15 cellular contexts compared by ENCODE assay signal in the genomic region with DNA sequence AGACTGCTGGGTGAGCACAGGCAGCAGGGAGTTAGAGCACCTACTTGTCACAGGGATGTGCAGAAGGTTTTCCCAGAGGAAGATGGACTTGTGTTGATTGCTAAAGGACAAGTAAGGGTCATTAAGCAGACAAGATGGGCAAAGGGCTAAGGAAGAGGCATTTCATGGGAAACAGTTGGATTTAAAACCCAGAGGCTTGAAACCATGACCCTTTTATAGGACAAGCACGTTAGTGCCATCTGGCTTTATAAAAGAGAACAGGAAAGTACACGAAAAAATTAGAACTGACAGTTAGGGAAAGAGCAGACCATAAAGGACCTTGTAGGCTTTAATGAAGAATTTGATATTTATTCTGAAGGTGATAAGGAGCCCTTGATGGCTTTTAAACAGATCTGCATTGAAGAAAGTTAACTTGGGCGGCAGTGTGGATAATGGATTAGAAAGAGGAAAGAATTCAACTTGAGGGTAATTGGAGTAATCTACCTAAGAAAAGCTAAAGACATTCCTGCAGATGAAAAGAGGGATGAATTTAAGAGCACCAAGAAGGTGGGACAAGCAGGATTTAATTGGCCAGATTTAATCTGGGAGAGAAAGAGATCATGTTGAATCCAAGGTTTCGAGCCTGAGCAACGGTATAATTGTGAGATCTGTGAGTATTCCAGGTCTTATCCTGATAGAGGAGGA.
DNase-seq lines count a peak whose midpoint lies in the region; ATAC-seq and TF ChIP-seq lines count a peak whose summit lies in the region.
"Had no signal": no experiment of that assay in that cellular context is flagged by ENCODE, and none has a peak within 500 bp of the region (broad histone marks: within the 10 kb centered on the region; RNA-seq: fewer than 3 reads in every experiment).

No MANE protein-coding gene starts in this region.

- no peak overlapping the region for H3K4me3 ChIP-seq in adipocyte (ENCODE audit: low read length)
- no peak overlapping the region for H3K4me3 ChIP-seq in mesenchymal stem cell (ENCODE audit: insufficient read depth in 1 of 2, low read depth in 1 of 2, low read length in 2 of 2)
- H3K4me3 ChIP-seq: lower lobe of right lung had no signal

- DNase-seq in DMS53 (lab: John Stamatoyannopoulos, UW) (peak; percentile 35), DMS53 treated with DMSO at 0.1 percent for 48 hours (lab: John Stamatoyannopoulos, UW; ENCODE audit: unreplicated experiment) (no peak), H9 (no peak), adipocyte (ENCODE audit: low read depth) (peak; percentile 19), mesenchymal stem cell (peak; percentile 2)
- DNase-seq: 8988T; activated CD8-positive, alpha-beta memory T cell treated with anti-CD3 and anti-CD28 coated beads, Interleukin-2, amount 10 ng/mL, durations not matched to agents 7 days and 5 days; activated naive CD4-positive, alpha-beta T cell treated with Interleukin-2 at 50 U/mL for 16 hours; Calu3; hippocampal formation; lower lobe of right lung; NCI-H526 treated with DMSO at 0.1 percent for 48 hours had no signal

- no peak overlapping the region for H3K18ac ChIP-seq in H9 (ENCODE audit: insufficient read length, low read depth, low read length)
- H3K18ac ChIP-seq in mesenchymal stem cell (ENCODE audit: low read depth in 1 of 2, low read length in 2 of 2) = no peak overlapping the region

- H2BK12ac ChIP-seq in H9 (ENCODE audit: insufficient read length, low read depth, low read length) (no peak overlapping the region), mesenchymal stem cell (ENCODE audit: low read length in 2 of 2) (no peak overlapping the region)

- H3K4me2 ChIP-seq in H9 (ENCODE audit: insufficient read depth, insufficient read length, low read length) = no peak overlapping the region
- no peak overlapping the region for H3K4me2 ChIP-seq in mesenchymal stem cell (ENCODE audit: low read length, poor library complexity, severe bottlenecking)

- H4K8ac ChIP-seq in H9 (replicated peaks; ENCODE audit: insufficient read length, low read depth, low read length) (no peak overlapping the region), mesenchymal stem cell (ENCODE audit: low read length) (no peak overlapping the region)

- H4K91ac ChIP-seq in H9 (ENCODE audit: insufficient read length, low read depth, low read length) = no peak overlapping the region
- H4K91ac ChIP-seq in mesenchymal stem cell (ENCODE audit: low read length) = no peak overlapping the region

- no peaks in the 10 kb centered on the region for H3K9me3 ChIP-seq in H9 (ENCODE audit: control insufficient read depth, low read depth, low read length)
- H3K9me3 ChIP-seq in adipocyte (ENCODE audit: control insufficient read depth, low read length) = no peaks in the 10 kb centered on the region
- H3K9me3 ChIP-seq in mesenchymal stem cell (ENCODE audit: control insufficient read depth, low read length) = no peaks in the 10 kb centered on the region
- H3K9me3 ChIP-seq: lower lobe of right lung had no signal

- H3K14ac ChIP-seq in H9 (ENCODE audit: insufficient read depth, low read length) = no peak overlapping the region
- H3K14ac ChIP-seq in mesenchymal stem cell (ENCODE audit: low read length in 2 of 2) = no peak overlapping the region

- H3K9ac ChIP-seq in H9 (ENCODE audit: extremely low read depth, insufficient read length, low read length) (no peak overlapping the region), adipocyte (ENCODE audit: low read length) (no peak overlapping the region), mesenchymal stem cell (ENCODE audit: low read length) (peak overlapping the region; percentile 64)

- H3K79me1 ChIP-seq in H9 (ENCODE audit: insufficient read depth, low read depth, low read length, poor library complexity, severe bottlenecking) = no peaks in the 10 kb centered on the region
- H3K79me1 ChIP-seq in mesenchymal stem cell (replicated peaks; ENCODE audit: low read length, poor library complexity, severe bottlenecking) = no peaks in the 10 kb centered on the region

- H3K23ac ChIP-seq in H9 (ENCODE audit: insufficient read length, low read depth, low read length) (no peak overlapping the region), mesenchymal stem cell (ENCODE audit: low read length in 2 of 2) (no peak overlapping the region)

- H3K27me3 ChIP-seq in H9 (ENCODE audit: insufficient read depth, low read length) (no peaks in the 10 kb centered on the region), adipocyte (replicated peaks; ENCODE audit: control insufficient read depth, insufficient read depth, low read length) (no peaks in the 10 kb centered on the region), mesenchymal stem cell (ENCODE audit: control insufficient read depth in 1 of 2, insufficient read depth in 1 of 2, low read length in 2 of 2) (no peaks in the 10 kb centered on the region)

- peaks cover 9 to 24% of the 10 kb centered on the region in 2 experiments for H3K4me1 Mint-ChIP-seq in H9
- H3K4me1 Mint-ChIP-seq: activated CD8-positive, alpha-beta memory T cell treated with anti-CD3 and anti-CD28 coated beads, Interleukin-2, amount 10 ng/mL, durations not matched to agents 7 days and 5 days had no signal

- no peaks in the 10 kb centered on the region for H3K27me3 Mint-ChIP-seq in H9 (ENCODE audit: low read depth)
- H3K27me3 Mint-ChIP-seq: activated CD8-positive, alpha-beta memory T cell treated with anti-CD3 and anti-CD28 coated beads, Interleukin-2, amount 10 ng/mL, durations not matched to agents 7 days and 5 days had no signal

- H2BK5ac ChIP-seq in H9 (ENCODE audit: insufficient read length, low read length) (no peak overlapping the region), mesenchymal stem cell (ENCODE audit: low read depth, low read length, poor library complexity, severe bottlenecking) (no peak overlapping the region)

- no peak overlapping the region for H2BK15ac ChIP-seq in H9 (ENCODE audit: low read depth, low read length)
- no peak overlapping the region for H2BK15ac ChIP-seq in mesenchymal stem cell (ENCODE audit: low read depth, poor library complexity, severe bottlenecking)

- H4K5ac ChIP-seq in H9 (ENCODE audit: insufficient read length, low read depth, low read length) = no peak overlapping the region

- H3K4ac ChIP-seq in H9 (ENCODE audit: low read depth, low read length) = no peak overlapping the region
- H3K4ac ChIP-seq in mesenchymal stem cell (ENCODE audit: low read depth in 1 of 2, low read length in 2 of 2) = no peak overlapping the region

- H3K79me2 ChIP-seq in H9 (ENCODE audit: insufficient read depth, low read length) = no peaks in the 10 kb centered on the region

- H3K23me2 ChIP-seq in H9 (ENCODE audit: insufficient read length, low read depth, low read length, poor library complexity, severe bottlenecking) = no peaks in the 10 kb centered on the region

- H3K4me3 Mint-ChIP-seq in H9 = no peak overlapping the region
- H3K4me3 Mint-ChIP-seq: activated CD8-positive, alpha-beta memory T cell treated with anti-CD3 and anti-CD28 coated beads, Interleukin-2, amount 10 ng/mL, durations not matched to agents 7 days and 5 days had no signal

- H3K36me3 Mint-ChIP-seq in H9 (ENCODE audit: insufficient read depth in 1 of 3, low read depth in 3 of 3) = peaks cover 3 to 12% (median 5%) of the 10 kb centered on the region in 3 experiments
- H3K36me3 Mint-ChIP-seq: activated CD8-positive, alpha-beta memory T cell treated with anti-CD3 and anti-CD28 coated beads, Interleukin-2, amount 10 ng/mL, durations not matched to agents 7 days and 5 days had no signal

- H2BK20ac ChIP-seq in H9 (ENCODE audit: low read depth, low read length, poor library complexity, severe bottlenecking) = no peak overlapping the region

- H3K27ac ChIP-seq in H9 (ENCODE audit: insufficient read length, low read depth, low read length) (no peak overlapping the region), mesenchymal stem cell (ENCODE audit: low read length, poor library complexity, severe bottlenecking) (no peak overlapping the region)
- H3K27ac ChIP-seq: lower lobe of right lung had no signal

- H2AK5ac ChIP-seq in H9 (ENCODE audit: insufficient read length, low read length) (no peak overlapping the region), mesenchymal stem cell (ENCODE audit: low read length, severe bottlenecking) (no peak overlapping the region)

- H3K4me1 ChIP-seq in H9 (ENCODE audit: insufficient read depth, low read length) (peaks cover 2% of the 10 kb centered on the region; the same call in 1 of the 2 replicates), adipocyte (ENCODE audit: control insufficient read depth, insufficient read depth, low read length) (peaks cover 30% of the 10 kb centered on the region), mesenchymal stem cell (ENCODE audit: control insufficient read depth, insufficient read depth, low read depth, low read length) (peaks cover 4% of the 10 kb centered on the region)
- H3K4me1 ChIP-seq: lower lobe of right lung had no signal

- ATAC-seq in GM18520 (IDR thresholded peaks at IDR 0.05; ENCODE audit: unreplicated experiment) (no peak), GM21825 (IDR thresholded peaks at IDR 0.05; ENCODE audit: unreplicated experiment) (no peak), HG03432 (IDR thresholded peaks at IDR 0.05; ENCODE audit: unreplicated experiment) (no peak)
- ATAC-seq: activated CD8-positive, alpha-beta memory T cell treated with anti-CD3 and anti-CD28 coated beads, Interleukin-2, amount 10 ng/mL, durations not matched to agents 7 days and 5 days; lower lobe of right lung had no signal

- 0 out of 3 replicates have a peak, but pooled peaks have one; percentile 13 for TF ChIP-seq CTCF in H9 (conservative IDR thresholded peaks at IDR 0.05)

- no peak overlapping the region for H3K56ac ChIP-seq in H9 (ENCODE audit: insufficient read length, low read depth, low read length)

- H4K20me1 ChIP-seq in H9 (ENCODE audit: control insufficient read depth, insufficient read depth, insufficient read length) = no peaks in the 10 kb centered on the region

- H2BK120ac ChIP-seq in H9 (ENCODE audit: low read depth, low read length, poor library complexity, severe bottlenecking) (no peak overlapping the region), mesenchymal stem cell (ENCODE audit: low read depth, low read length) (no peak overlapping the region)

- no peaks in the 10 kb centered on the region for H3K36me3 ChIP-seq in adipocyte (ENCODE audit: control insufficient read depth, insufficient read depth, low read length, severe bottlenecking)
- H3K36me3 ChIP-seq in mesenchymal stem cell (ENCODE audit: control insufficient read depth in 1 of 2, insufficient read depth in 2 of 2, low read depth in 1 of 2, low read length in 2 of 2) = no peaks in the 10 kb centered on the region
- H3K36me3 ChIP-seq: lower lobe of right lung had no signal

- H3K27ac Mint-ChIP-seq in H9 = peak overlapping the region in 2 of 3 experiments; percentile 13 to 52; a peak in 3 of 7 replicates
- H3K27ac Mint-ChIP-seq: activated CD8-positive, alpha-beta memory T cell treated with anti-CD3 and anti-CD28 coated beads, Interleukin-2, amount 10 ng/mL, durations not matched to agents 7 days and 5 days had no signal

- H3K9me3 Mint-ChIP-seq in H9 = peaks cover 4 to 6% of the 10 kb centered on the region in 2 experiments

- no peak overlapping the region for H3T11ph ChIP-seq in H9 (ENCODE audit: low read length)

- WGBS in H9 (ENCODE audit: extremely low coverage, insufficient read length, low lambda C conversion rate) = no CpG with 5 or more reads among the region's 5 CpGs
- WGBS in mesenchymal stem cell = 89% methylated on average over 5 of the region's 5 CpGs

- H2AFZ ChIP-seq in H9 (ENCODE audit: low read length) (no peak overlapping the region), mesenchymal stem cell (ENCODE audit: low read depth, low read length) (no peak overlapping the region)

Comparison
In these comparisons a context has a peak if more than half of its experiments do, and no peak if none do; other contexts are left out.
1. DNase-seq: peak in DMS53 (single experiment), adipocyte (single experiment) and mesenchymal stem cell (single experiment); none in DMS53 treated with DMSO at 0.1 percent for 48 hours (single experiment) and H9 (single experiment).